22 cellular contexts compared by ENCODE assay signal in the genomic region with DNA sequence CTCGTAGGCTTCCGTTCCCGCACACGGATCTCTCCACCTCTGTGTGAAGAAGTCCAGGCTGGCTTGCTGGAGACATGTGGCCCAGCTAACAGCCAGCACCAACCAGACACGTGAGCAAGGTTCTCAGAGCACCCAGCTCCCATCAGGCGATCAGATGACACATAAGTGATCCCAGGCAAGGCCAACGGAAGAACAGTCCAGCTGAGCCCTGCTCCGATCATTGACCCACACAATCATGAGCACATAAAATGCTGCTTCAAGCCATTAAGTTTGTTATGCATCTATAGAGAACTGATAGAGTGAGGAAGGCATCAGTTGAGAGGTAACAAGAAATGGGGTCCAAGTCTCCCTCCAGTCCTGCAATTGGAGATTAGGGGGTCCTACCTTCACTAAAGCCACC. TPM values are rescaled to one million over a fixed set of nuclear protein-coding genes. Genes with fewer than 3 reads are reported as not detected.
A peak's percentile ranks its signal among the peaks of the same experiment; 100 is the strongest.
DNase-seq lines count a peak whose midpoint lies in the region; ATAC-seq and TF ChIP-seq lines count a peak whose summit lies in the region.
"Had no signal": no experiment of that assay in that cellular context is flagged by ENCODE, and none has a peak within 500 bp of the region (broad histone marks: within the 10 kb centered on the region; RNA-seq: fewer than 3 reads in every experiment).

No MANE protein-coding gene starts in this region.

- TF ChIP-seq POLR2A in IMR-90 (IDR thresholded peaks at IDR 0.05; ENCODE audit: low read depth, low read length), result no peak
- TF ChIP-seq POLR2A in esophagus squamous epithelium (IDR thresholded peaks at IDR 0.05), result no peak

- no TSS peak for BruUV-seq in IMR-90 (replicated peaks; lab: Mats Ljungman, UMichigan)

- CTCF ChIA-PET in IMR-90 (lab: Yijun Ruan, JAX), result no interaction called here

- TF ChIP-seq RAD21 in IMR-90 (IDR thresholded peaks at IDR 0.05; ENCODE audit: low read length), result no peak

- H2BK15ac ChIP-seq in IMR-90 (ENCODE audit: low read depth, low read length), result no peak overlapping the region

- no peak overlapping the region for H2BK5ac ChIP-seq in IMR-90 (ENCODE audit: low read depth, low read length, poor library complexity, severe bottlenecking)

- no peak overlapping the region for H3K14ac ChIP-seq in IMR-90 (replicated peaks; ENCODE audit: low read depth, low read length)

- no peak for TF ChIP-seq CTCF in IMR-90 (conservative IDR thresholded peaks at IDR 0.05; ENCODE audit: low read depth, low read length)
- TF ChIP-seq CTCF in chondrocyte (IDR thresholded peaks at IDR 0.05), result no peak
- TF ChIP-seq CTCF in osteoblast (IDR thresholded peaks at IDR 0.05; ENCODE audit: extremely low read depth, low read depth, low read length), result no peak
- no peak for TF ChIP-seq CTCF in thoracic aorta (IDR thresholded peaks at IDR 0.05)
- TF ChIP-seq CTCF in esophagus squamous epithelium (IDR thresholded peaks at IDR 0.05), result no peak

- DNase-seq in IMR-90, result no peak
- DNase-seq in chondrocyte (ENCODE audit: low spot score), result no peak
- DNase-seq in osteoblast (ENCODE audit: insufficient read length, low spot score, missing footprints), result no peak
- no peak for DNase-seq in thoracic aorta (ENCODE audit: low spot score)
- DNase-seq in esophagus squamous epithelium (lab: John Stamatoyannopoulos, UW), result no peak
- DNase-seq: BE2C; EL; GF-D8; KG1; NCI-H1092; NCI-H1436; NCI-H1930; NCI-H345; NCI-H774; NK-92 treated with Interleukin-12 subunit alpha and Interleukin-12 subunit beta, amount 100 ng/mL, for 24 hours; SHP77 treated with DMSO at 0.1 percent for 48 hours; SK-N-SH had no signal

- no peak overlapping the region for H3K4ac ChIP-seq in IMR-90 (ENCODE audit: low read depth, low read length)

- intact Hi-C loops in IMR-90 (cut with micrococcal nuclease) (no loop called here), esophagus squamous epithelium (cut with DNase I) (no loop called here)

- no peak overlapping the region for H2AK9ac ChIP-seq in IMR-90 (replicated peaks; ENCODE audit: low read depth, low read length, poor library complexity)

- H3K36me3 Mint-ChIP-seq in chondrocyte (ENCODE audit: low read depth), result peaks cover 58% of the 10 kb centered on the region

- H3K27ac ChIP-seq in IMR-90 (ENCODE audit: insufficient read depth, low read length) (no peak overlapping the region), osteoblast (ENCODE audit: low read depth, low read length) (peak overlapping the region; percentile 13), thoracic aorta (peak overlapping the region; percentile 13 to 88), esophagus squamous epithelium (no peak overlapping the region)
- H3K27ac ChIP-seq: A549, RWPE1 had no signal

- no peak overlapping the region for H2AK5ac ChIP-seq in IMR-90 (ENCODE audit: low read depth, low read length)

- H3K9me1 ChIP-seq in IMR-90 (ENCODE audit: insufficient read depth, low read length), result peaks cover 46% of the 10 kb centered on the region

- H3K18ac ChIP-seq in IMR-90 (ENCODE audit: low read depth, low read length), result no peak overlapping the region

- no peak overlapping the region for H4K8ac ChIP-seq in IMR-90 (ENCODE audit: low read depth in 2 of 2, low read length in 2 of 2)

- in situ Hi-C loops in IMR-90 (cut with MboI; ENCODE audit: low sequenced_read_pairs), result loop anchor here (25.0 kb wide), 1 partner anchor 766 kb away; no protein-coding TSS in a partner anchor

- 0 out of 2 replicates have a peak overlapping the region, but pooled peaks have one; percentile 5 for H2BK20ac ChIP-seq in IMR-90 (ENCODE audit: low read depth, low read length)

- peaks cover 47% of the 10 kb centered on the region for H3K4me1 ChIP-seq in IMR-90 (ENCODE audit: control insufficient read depth, insufficient read depth, low read length)
- H3K4me1 ChIP-seq in osteoblast (ENCODE audit: insufficient read depth, low read length), result peaks cover 66% of the 10 kb centered on the region
- peaks cover 63 to 84% of the 10 kb centered on the region in 2 donors for H3K4me1 ChIP-seq in thoracic aorta (ENCODE audit: control insufficient read depth in 1 of 2, low read depth in 2 of 2)
- peaks cover 6 to 44% (median 24%) of the 10 kb centered on the region in 3 donors for H3K4me1 ChIP-seq in esophagus squamous epithelium
- H3K4me1 ChIP-seq: BE2C had no signal

- H3K4me3 ChIP-seq in IMR-90 (ENCODE audit: insufficient read depth, low read depth, low read length) (no peak overlapping the region), osteoblast (ENCODE audit: insufficient read depth, low read length) (no peak overlapping the region), thoracic aorta (no peak overlapping the region), esophagus squamous epithelium (no peak overlapping the region)
- H3K4me3 ChIP-seq: A549 had no signal

- H3K4me1 Mint-ChIP-seq in chondrocyte (ENCODE audit: low read depth), result peaks cover 100% of the 10 kb centered on the region

- no peak overlapping the region for H3K9ac ChIP-seq in IMR-90 (ENCODE audit: low read depth, low read length)
- H3K9ac ChIP-seq: SK-N-SH had no signal

- ATAC-seq in IMR-90 (ENCODE audit: low read depth) (no peak), thoracic aorta (ENCODE audit: insufficient number of reproducible peaks, low FRiP score, low read depth) (no peak), HG03039 (IDR thresholded peaks at IDR 0.05; ENCODE audit: unreplicated experiment) (no peak), HG03439 (IDR thresholded peaks at IDR 0.05; ENCODE audit: unreplicated experiment) (no peak)
- ATAC-seq: A549, HCT116 had no signal

- H3K27me3 ChIP-seq in IMR-90 (ENCODE audit: control insufficient read depth, insufficient read depth, low read length), result no peaks in the 10 kb centered on the region
- no peaks in the 10 kb centered on the region for H3K27me3 ChIP-seq in osteoblast (ENCODE audit: insufficient read depth, low read length)
- H3K27me3 ChIP-seq in thoracic aorta (replicated peaks; ENCODE audit: insufficient read depth), result no peaks in the 10 kb centered on the region
- no peaks in the 10 kb centered on the region for H3K27me3 ChIP-seq in esophagus squamous epithelium
- H3K27me3 ChIP-seq: BE2C had no signal

- H2AFZ ChIP-seq in IMR-90 (replicated peaks; ENCODE audit: low read length, poor library complexity) (no peak overlapping the region), osteoblast (ENCODE audit: low read length) (no peak overlapping the region)

- dilution Hi-C loops in IMR-90 (cut with HindIII; ENCODE audit: low sequenced_read_pairs, unreplicated experiment), result no loop called here

- H3K9me3 Mint-ChIP-seq in chondrocyte (ENCODE audit: low read depth), result peaks cover 2% of the 10 kb centered on the region

- H3K79me1 ChIP-seq in IMR-90 (ENCODE audit: low read depth in 1 of 2, low read length in 2 of 2), result peaks cover 34 to 87% of the 10 kb centered on the region in 2 experiments

- H3K23ac ChIP-seq in IMR-90 (ENCODE audit: low read depth, low read length), result no peak overlapping the region

- H4K20me1 ChIP-seq in IMR-90 (ENCODE audit: insufficient read depth, low read length), result peaks cover 52% of the 10 kb centered on the region
- peaks cover 22% of the 10 kb centered on the region for H4K20me1 ChIP-seq in osteoblast (ENCODE audit: insufficient read depth, low read length)

- no peak overlapping the region for H3K4me3 Mint-ChIP-seq in chondrocyte (ENCODE audit: unreplicated experiment)

- peak overlapping the region; percentile 97 for H3K27ac Mint-ChIP-seq in chondrocyte (ENCODE audit: unreplicated experiment)

- H4K91ac ChIP-seq in IMR-90 (ENCODE audit: insufficient read depth, low read depth, low read length), result no peak overlapping the region

- POLR2A ChIA-PET in IMR-90 (lab: Charles Lee; ENCODE audit: unreplicated experiment), result no interaction called here

- WGBS in IMR-90 (ENCODE audit: extremely low coverage in 2 of 2, insufficient read length in 1 of 2), 2 experiments, result 96% methylated on average over 4 of the region's 8 CpGs; no CpG with 5 or more reads in 1 of the 2 experiments
- WGBS in esophagus squamous epithelium, 2 donors, result 91 to 100% methylated on average over 7 to 8 of the region's 8 CpGs

- peaks cover 31% of the 10 kb centered on the region for H3K36me3 ChIP-seq in IMR-90 (ENCODE audit: control insufficient read depth, insufficient read depth, low read length)
- peaks cover 55% of the 10 kb centered on the region for H3K36me3 ChIP-seq in osteoblast (ENCODE audit: insufficient read depth, low read length)
- peaks cover 17% of the 10 kb centered on the region for H3K36me3 ChIP-seq in thoracic aorta
- H3K36me3 ChIP-seq in esophagus squamous epithelium, result peaks cover 0 to 42% (median 0%) of the 10 kb centered on the region in 3 donors
- H3K36me3 ChIP-seq: BE2C had no signal

- H3K56ac ChIP-seq in IMR-90 (ENCODE audit: extremely low read depth, insufficient read depth, low read length), result no peak overlapping the region

- peaks cover 5% of the 10 kb centered on the region for H3K9me3 ChIP-seq in IMR-90 (ENCODE audit: control insufficient read depth, insufficient read depth, low read length)
- H3K9me3 ChIP-seq in osteoblast (ENCODE audit: low read depth, low read length), result peaks cover 2% of the 10 kb centered on the region
- no peaks in the 10 kb centered on the region for H3K9me3 ChIP-seq in thoracic aorta
- peaks cover 0 to 5% (median 0%) of the 10 kb centered on the region in 3 donors for H3K9me3 ChIP-seq in esophagus squamous epithelium
- H3K9me3 ChIP-seq: BE2C, SK-N-SH had no signal

- H3K4me2 ChIP-seq in IMR-90 (ENCODE audit: low read depth, low read length), result no peak overlapping the region
- no peak overlapping the region for H3K4me2 ChIP-seq in osteoblast (ENCODE audit: insufficient read depth, low read length)
- H3K4me2 ChIP-seq: A549, SK-N-SH had no signal

- H2BK120ac ChIP-seq in IMR-90 (ENCODE audit: low read depth, low read length), result no peak overlapping the region

- H4K5ac ChIP-seq in IMR-90 (ENCODE audit: low read depth, low read length), result no peak overlapping the region

- no peaks in the 10 kb centered on the region for H3K27me3 Mint-ChIP-seq in chondrocyte (ENCODE audit: low read depth)

- peaks cover 92% of the 10 kb centered on the region for H3K79me2 ChIP-seq in osteoblast (ENCODE audit: insufficient read depth, low read length)

TF ChIP-seq in IMR-90, 13 proteins besides CTCF, POLR2A, EP300 and RAD21 (continues in another document):
- TF ChIP-seq CHD1 (IDR thresholded peaks at IDR 0.05; ENCODE audit: low read depth, low read length), result no peak
- no peak for TF ChIP-seq MAZ (IDR thresholded peaks at IDR 0.05; ENCODE audit: borderline replicate concordance, low read depth, low read length)
- TF ChIP-seq NFE2L2 (IDR thresholded peaks at IDR 0.05; ENCODE audit: low read depth, low read length), result no peak
- no peak for TF ChIP-seq FOS (IDR thresholded peaks at IDR 0.05; ENCODE audit: low read depth, low read length)
- no peak for TF ChIP-seq CEBPB (IDR thresholded peaks at IDR 0.05; ENCODE audit: low read depth, low read length)
- TF ChIP-seq BHLHE40 (IDR thresholded peaks at IDR 0.05; ENCODE audit: low read depth, low read length), result no peak

RNA-seq across cellular contexts. Expression of a gene that starts 15.4 kb away (rescaled TPM):
- total RNA-seq in IMR-90 (2012; rRNA removed) (74.4 and 76.2 TPM in 2 replicates), chondrocyte (474 to 505 TPM (median 492 TPM) in 3 replicates), osteoblast (251 and 352 TPM in 2 replicates), thoracic aorta (100 to 1,000 TPM; 166 to 273 TPM), esophagus squamous epithelium (10 to 100 TPM; 18.5 to 28.8 (median 21.6) TPM)
- 63.9 and 67.4 TPM in 2 replicates for polyA plus RNA-seq in IMR-90 (2012; rRNA removed)
- 33.0 and 75.6 TPM in 2 replicates for polyA plus RNA-seq in IMR-90 (2012; cell fraction: cytosol; rRNA removed)
- polyA plus RNA-seq in IMR-90 (2012; cell fraction: nucleus; rRNA removed; ENCODE audit: low replicate concordance), result 260 and 261 TPM in 2 replicates

Comparison
In these comparisons a context has a peak if more than half of its experiments do, and no peak if none do; other contexts are left out.
1. H3K27ac ChIP-seq: peak in osteoblast (single experiment) and thoracic aorta (2 of 2); none in IMR-90 (single experiment) and esophagus squamous epithelium (0 of 4).